In genomic region chr19:54178581-54179261, GRCh38 we compare ENCODE assay signal across 9 cellular contexts. TPM values are rescaled to one million over a fixed set of nuclear protein-coding genes. Genes with fewer than 3 reads are reported as not detected.
A peak's percentile ranks its signal among the peaks of the same experiment; 100 is the strongest.
DNase-seq lines count a peak whose midpoint lies in the region; ATAC-seq and TF ChIP-seq lines count a peak whose summit lies in the region.
"Had no signal": no experiment of that assay in that cellular context is flagged by ENCODE, and none has a peak within 500 bp of the region (broad histone marks: within the 10 kb centered on the region; RNA-seq: fewer than 3 reads in every experiment).

No MANE protein-coding gene starts in this region.

- intact Hi-C loops in OCI-LY7 (cut with micrococcal nuclease; ENCODE audit: unreplicated experiment), result no loop called here

- H3K27ac Mint-ChIP-seq in endothelial cell (ENCODE audit: unreplicated experiment), result peak overlapping the region; percentile 94
- no peak overlapping the region for H3K27ac Mint-ChIP-seq in stimulated activated memory B cell treated with anti-CD40 and anti-IgM and Interleukin-4, amounts not matched to agents 10 μg/mL and 1 μg/mL and 100 μg/mL, for 72 hours

- TF ChIP-seq CTCF in OCI-LY7 (conservative IDR thresholded peaks at IDR 0.05; ENCODE audit: low read length) (no peak), endothelial cell (IDR thresholded peaks at IDR 0.05; ENCODE audit: unreplicated experiment) (no peak)

- H3K79me2 ChIP-seq in OCI-LY7 (ENCODE audit: insufficient read depth, low read depth, low read length), result no peaks in the 10 kb centered on the region

- H3K4me3 Mint-ChIP-seq in endothelial cell (ENCODE audit: unreplicated experiment), result no peak overlapping the region
- no peak overlapping the region for H3K4me3 Mint-ChIP-seq in stimulated activated memory B cell treated with anti-CD40 and anti-IgM and Interleukin-4, amounts not matched to agents 10 μg/mL and 1 μg/mL and 100 μg/mL, for 72 hours

- H3K4me2 ChIP-seq in OCI-LY7 (ENCODE audit: low read length), result no peak overlapping the region

- no TSS peak for BruUV-seq in OCI-LY7 (replicated peaks; lab: Mats Ljungman, UMichigan)

- H3K36me3 ChIP-seq in OCI-LY7 (ENCODE audit: insufficient read depth, low read length), result peaks cover 6% of the 10 kb centered on the region; the same call in 1 of the 2 replicates

- ATAC-seq in stimulated activated memory B cell treated with anti-CD40 and anti-IgM and Interleukin-4, amounts not matched to agents 10 μg/mL and 1 μg/mL and 100 μg/mL, for 72 hours, result peak; percentile 76
- no peak for ATAC-seq in HG03460 (IDR thresholded peaks at IDR 0.05; ENCODE audit: unreplicated experiment)

- H3K27ac ChIP-seq in OCI-LY7 (ENCODE audit: low read depth, low read length, poor library complexity, severe bottlenecking), result no peak overlapping the region

- H3K4me3 ChIP-seq in OCI-LY7 (ENCODE audit: low read depth, low read length, poor library complexity, severe bottlenecking), result no peak overlapping the region

- H3K4me1 ChIP-seq in OCI-LY7 (ENCODE audit: insufficient read depth, low read length, poor library complexity, severe bottlenecking), result peaks cover 10% of the 10 kb centered on the region

- peaks cover 19% of the 10 kb centered on the region for H3K36me3 Mint-ChIP-seq in endothelial cell (ENCODE audit: low read depth, unreplicated experiment)
- peaks cover 45% of the 10 kb centered on the region for H3K36me3 Mint-ChIP-seq in stimulated activated memory B cell treated with anti-CD40 and anti-IgM and Interleukin-4, amounts not matched to agents 10 μg/mL and 1 μg/mL and 100 μg/mL, for 72 hours

- H3K9me3 ChIP-seq in OCI-LY7 (ENCODE audit: low read length), result no peaks in the 10 kb centered on the region
- H3K9me3 ChIP-seq: Caco-2 had no signal

- H4K20me1 ChIP-seq in OCI-LY7 (ENCODE audit: insufficient read depth, low read length), result no peaks in the 10 kb centered on the region

- DNase-seq in activated CD4-positive, alpha-beta T cell treated with anti-CD3 and anti-CD28 coated beads for 48 hours, result peak; percentile 62
- no peak for DNase-seq in activated CD4-positive, alpha-beta T cell treated with anti-CD3 and anti-CD28 coated beads for 4 hours
- DNase-seq in OCI-LY7 (ENCODE audit: low spot score) (peak; percentile 55), endothelial cell (ENCODE audit: low spot score) (no peak), kidney tubule cell (ENCODE audit: low spot score) (no peak), NOMO-1 treated with DMSO at 0.1 percent for 48 hours (lab: John Stamatoyannopoulos, UW; ENCODE audit: unreplicated experiment) (no peak)

- CTCF ChIA-PET in OCI-LY7 (lab: Charles Lee; ENCODE audit: unreplicated experiment), result no interaction called here

- peaks cover 18% of the 10 kb centered on the region for H3K27me3 Mint-ChIP-seq in endothelial cell (ENCODE audit: unreplicated experiment)
- no peaks in the 10 kb centered on the region for H3K27me3 Mint-ChIP-seq in stimulated activated memory B cell treated with anti-CD40 and anti-IgM and Interleukin-4, amounts not matched to agents 10 μg/mL and 1 μg/mL and 100 μg/mL, for 72 hours

- peaks cover 6% of the 10 kb centered on the region for H3K4me1 Mint-ChIP-seq in endothelial cell (ENCODE audit: unreplicated experiment)
- peaks cover 19% of the 10 kb centered on the region for H3K4me1 Mint-ChIP-seq in stimulated activated memory B cell treated with anti-CD40 and anti-IgM and Interleukin-4, amounts not matched to agents 10 μg/mL and 1 μg/mL and 100 μg/mL, for 72 hours

- H2AFZ ChIP-seq in OCI-LY7 (ENCODE audit: low read length), result no peak overlapping the region

- H3K9me2 ChIP-seq in OCI-LY7 (ENCODE audit: insufficient read depth, low read length), result no peaks in the 10 kb centered on the region

- H3K9me3 Mint-ChIP-seq in endothelial cell (ENCODE audit: unreplicated experiment), result no peaks in the 10 kb centered on the region
- no peaks in the 10 kb centered on the region for H3K9me3 Mint-ChIP-seq in stimulated activated memory B cell treated with anti-CD40 and anti-IgM and Interleukin-4, amounts not matched to agents 10 μg/mL and 1 μg/mL and 100 μg/mL, for 72 hours

- POLR2A ChIA-PET in OCI-LY7 (lab: Charles Lee), result no interaction called here

RNA-seq across cellular contexts. Expression of gene TMC4, which starts 5.8 kb away (rescaled TPM):
- total RNA-seq in OCI-LY7 (2014; rRNA removed; shearing (Covaris generic)), result not detected in 2 replicates
- total RNA-seq in OCI-LY7 (2022), result not detected in 2 replicates
- total RNA-seq in endothelial cell (ENCODE audit: unreplicated experiment), result 2.6 TPM

RNA-seq across cellular contexts. Expression of gene MBOAT7, which starts 10.7 kb away (rescaled TPM):
- 15.6 and 18.1 TPM in 2 replicates for total RNA-seq in OCI-LY7 (2014; rRNA removed; shearing (Covaris generic))
- total RNA-seq in OCI-LY7 (2022) (25.0 and 30.2 TPM in 2 replicates), endothelial cell (ENCODE audit: unreplicated experiment) (203 TPM)

RNA-seq across cellular contexts. Expression of gene TSEN34, which starts 12.4 kb away (rescaled TPM):
- 19.3 and 23.6 TPM in 2 replicates for total RNA-seq in OCI-LY7 (2014; rRNA removed; shearing (Covaris generic))
- 15.3 and 16.7 TPM in 2 replicates for total RNA-seq in OCI-LY7 (2022)
- total RNA-seq in endothelial cell (ENCODE audit: unreplicated experiment), result 27.8 TPM

RNA-seq across cellular contexts. Expression of gene LENG1, which starts 19.2 kb away (rescaled TPM):
- total RNA-seq in OCI-LY7 (2014; rRNA removed; shearing (Covaris generic)), result 8.0 TPM in 2 replicates
- total RNA-seq in OCI-LY7 (2022) (4.7 and 5.1 TPM in 2 replicates), endothelial cell (ENCODE audit: unreplicated experiment) (3.4 TPM)

RNA-seq across cellular contexts. Expression of gene RPS9, which starts 21.9 kb away (rescaled TPM):
- total RNA-seq in OCI-LY7 (2014; rRNA removed; shearing (Covaris generic)), result 4,033 and 5,482 TPM in 2 replicates
- 1,267 and 1,285 TPM in 2 replicates for total RNA-seq in OCI-LY7 (2022)
- total RNA-seq in endothelial cell (ENCODE audit: unreplicated experiment), result 1,195 TPM

Comparison
In these comparisons a context has a peak if more than half of its experiments do, and no peak if none do; other contexts are left out.
1. DNase-seq: peak in activated CD4-positive, alpha-beta T cell treated with anti-CD3 and anti-CD28 coated beads for 48 hours (single experiment) and OCI-LY7 (single experiment); none in activated CD4-positive, alpha-beta T cell treated with anti-CD3 and anti-CD28 coated beads for 4 hours (0 of 2), endothelial cell (single experiment), kidney tubule cell (single experiment) and NOMO-1 treated with DMSO at 0.1 percent for 48 hours (single experiment).